13 cellular contexts compared by ENCODE assay signal in the genomic region with DNA sequence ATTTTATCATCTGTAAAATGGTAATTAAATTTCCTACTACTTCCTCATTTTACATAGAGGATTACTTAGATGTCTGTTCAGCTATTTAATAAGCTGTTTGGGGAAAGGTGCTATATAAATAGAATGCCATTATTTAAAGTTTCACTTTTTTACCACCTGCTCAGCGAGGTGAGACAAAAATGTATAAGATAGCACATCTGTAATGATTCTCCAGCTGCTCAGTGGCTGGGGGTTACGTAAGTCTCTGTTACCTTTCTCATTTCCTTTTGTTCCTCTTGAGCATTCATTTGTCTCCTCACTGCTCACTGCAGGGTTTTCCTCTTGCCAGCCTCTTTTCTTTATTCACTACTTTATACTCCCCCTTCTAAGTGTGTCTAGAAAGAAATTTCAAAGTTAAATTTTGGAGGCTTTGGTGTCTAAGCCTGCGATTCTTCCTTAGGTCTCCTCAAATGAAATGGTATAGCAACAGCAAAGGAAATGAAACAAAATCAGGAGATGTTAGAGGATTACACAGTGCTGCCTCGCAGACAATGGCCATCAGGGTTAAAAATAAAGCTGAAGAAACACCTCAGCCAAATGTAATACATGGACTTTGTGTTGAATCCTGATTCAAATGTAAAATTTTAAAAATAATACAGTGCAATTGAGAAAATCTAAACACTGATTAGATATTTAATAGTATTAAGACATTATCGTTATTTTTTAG. TPM values are rescaled to one million over a fixed set of nuclear protein-coding genes. Genes with fewer than 3 reads are reported as not detected.
DNase-seq lines count a peak whose midpoint lies in the region; ATAC-seq, FAIRE-seq and TF ChIP-seq lines count a peak whose summit lies in the region.
"Had no signal": no experiment of that assay in that cellular context is flagged by ENCODE, and none has a peak within 500 bp of the region (broad histone marks: within the 10 kb centered on the region; RNA-seq: fewer than 3 reads in every experiment).

No MANE protein-coding gene starts in this region.

- TF ChIP-seq POLR2A in H1 (IDR thresholded peaks at IDR 0.05; ENCODE audit: control extremely low read depth in 1 of 2, low read depth in 2 of 2, low read length in 2 of 2): no peak

- H3K56ac ChIP-seq in H1 (replicated peaks; ENCODE audit: insufficient read length, low read depth, low read length): no peak overlapping the region

- CTCF ChIA-PET in H1 (lab: Charles Lee; ENCODE audit: partially characterized antibody) (interaction anchor here (0.9 to 2.8 kb wide), 9 partner anchors 17 to 107 kb away, joined by 3 to 9 read pairs (median 6); no protein-coding TSS in a partner anchor), Calu3 (lab: Charles Lee) (interaction anchor here (1.3 kb wide), 1 partner anchor 11 kb away, joined by 5 read pairs; no protein-coding TSS in a partner anchor)
- CTCF ChIA-PET in activated CD4-positive, alpha-beta T cell treated with anti-CD3 and anti-CD28 coated beads for 36 hours (lab: Charles Lee): interaction anchor here (0.9 to 1.5 kb wide), 3 partner anchors 76 to 105 kb away, joined by 3 to 4 read pairs (median 4); no protein-coding TSS in a partner anchor

- H4K91ac ChIP-seq in H1 (replicated peaks; ENCODE audit: insufficient read length, low read length): no peak overlapping the region

- no peak overlapping the region for H2BK12ac ChIP-seq in H1 (ENCODE audit: low read depth, low read length)

- H3K4me3 ChIP-seq in H1 (ENCODE audit: extremely low read depth in 1 of 4, insufficient read depth in 2 of 4, low read depth in 3 of 4, low read length in 4 of 4): no peak overlapping the region
- H3K4me3 ChIP-seq: thoracic aorta had no signal

- H3K27me3 ChIP-seq in H1 (replicated peaks in 1 of 4; ENCODE audit: control insufficient read depth in 3 of 4, extremely low read depth in 1 of 4, insufficient read depth in 3 of 4, low read length in 3 of 4): 0 out of 7 replicates have a peak, but pooled peaks cover 0 to 1% (median 0%) of the 10 kb centered on the region in 4 experiments

- H3K9ac ChIP-seq in H1 (replicated peaks in 1 of 4; ENCODE audit: extremely low read depth in 1 of 4, low read depth in 3 of 4, low read length in 3 of 4): no peak overlapping the region

- H3K23ac ChIP-seq in H1 (ENCODE audit: insufficient read length): no peak overlapping the region

- TF ChIP-seq RAD21 in H1 (IDR thresholded peaks at IDR 0.05 in 1 of 2, conservative IDR thresholded peaks at IDR 0.05 in 1 of 2; ENCODE audit: low read depth in 2 of 2, low read length in 2 of 2): no peak

- H2AFZ ChIP-seq in H1 (ENCODE audit: low read length): no peak overlapping the region

- no peak for TF ChIP-seq EP300 in H1 (IDR thresholded peaks at IDR 0.05; ENCODE audit: borderline replicate concordance in 1 of 2, low read depth in 2 of 2, low read length in 2 of 2)

- no peak overlapping the region for H2AK5ac ChIP-seq in H1 (ENCODE audit: low read depth, low read length)

- H2BK120ac ChIP-seq in H1 (replicated peaks; ENCODE audit: low read depth, low read length): no peak overlapping the region

- no peak overlapping the region for H3K4me3 Mint-ChIP-seq in activated CD4-positive, alpha-beta T cell treated with anti-CD3 and anti-CD28 coated beads for 36 hours
- H3K4me3 Mint-ChIP-seq in Calu3 (ENCODE audit: low read depth, unreplicated experiment): no peak overlapping the region
- H3K4me3 Mint-ChIP-seq: activated naive CD4-positive, alpha-beta T cell treated with anti-CD3 and anti-CD28 coated beads, Interleukin-2, amount 50 U/mL, for 24 hours had no signal

- no peaks in the 10 kb centered on the region for H3K23me2 ChIP-seq in H1 (ENCODE audit: low read depth, low read length)

- DNase-seq in H1 (ENCODE audit: low read depth in 1 of 2, low spot score in 2 of 2) (no peak), SHP77 (lab: John Stamatoyannopoulos, UW) (no peak), Calu3 (no peak), NCI-H2227 treated with DMSO at 0.1 percent for 48 hours (lab: John Stamatoyannopoulos, UW) (no peak)
- no peak for DNase-seq in activated CD4-positive, alpha-beta T cell treated with anti-CD3 and anti-CD28 coated beads for 36 hours
- DNase-seq: activated CD4-positive, CD25-positive, alpha-beta regulatory T cell; stimulated activated CD4-positive, alpha-beta T cell treated with anti-CD3 and anti-CD28 coated beads, Interleukin-2, amount 100 ng/mL, for 48 hours had no signal

- H3K4me1 ChIP-seq in H1 (replicated peaks in 1 of 4; ENCODE audit: control insufficient read depth in 3 of 4, insufficient read depth in 4 of 4, low read length in 3 of 4): peaks cover 0 to 4% (median 3%) of the 10 kb centered on the region in 4 experiments; a peak in 3 of 7 replicates

- no peak overlapping the region for H3K4me2 ChIP-seq in H1 (ENCODE audit: insufficient read depth in 1 of 2, low read depth in 2 of 2, low read length in 2 of 2)

- H3K18ac ChIP-seq in H1 (ENCODE audit: extremely low read depth, low read length): no peak overlapping the region

- H3K4me1 Mint-ChIP-seq in activated CD4-positive, alpha-beta T cell treated with anti-CD3 and anti-CD28 coated beads for 36 hours: no peaks in the 10 kb centered on the region
- no peaks in the 10 kb centered on the region for H3K4me1 Mint-ChIP-seq in Calu3 (ENCODE audit: low read depth, unreplicated experiment)
- H3K4me1 Mint-ChIP-seq: activated naive CD4-positive, alpha-beta T cell treated with anti-CD3 and anti-CD28 coated beads, Interleukin-2, amount 50 U/mL, for 24 hours had no signal

- no peak overlapping the region for H4K8ac ChIP-seq in H1 (ENCODE audit: extremely low read depth, insufficient read depth, low read length)

- BruUV-seq in Calu3 (replicated peaks; lab: Mats Ljungman, UMichigan): no TSS peak

- intact Hi-C loops in activated CD4-positive, alpha-beta T cell treated with anti-CD3 and anti-CD28 coated beads for 36 hours (cut with DNase I, micrococcal nuclease): no loop called here
- intact Hi-C loops in Calu3 (cut with micrococcal nuclease; ENCODE audit: unreplicated experiment): loop anchor here (5.0 kb wide), 1 partner anchor 105 kb away; no protein-coding TSS in a partner anchor

- no peaks in the 10 kb centered on the region for H3K36me3 ChIP-seq in H1 (ENCODE audit: control insufficient read depth in 2 of 4, insufficient read depth in 4 of 4, low read length in 3 of 4)
- H3K36me3 ChIP-seq: thoracic aorta had no signal

- no peaks in the 10 kb centered on the region for H3K36me3 Mint-ChIP-seq in activated CD4-positive, alpha-beta T cell treated with anti-CD3 and anti-CD28 coated beads for 36 hours (ENCODE audit: low read depth)
- H3K36me3 Mint-ChIP-seq in Calu3 (ENCODE audit: insufficient read depth, unreplicated experiment): no peaks in the 10 kb centered on the region
- H3K36me3 Mint-ChIP-seq: activated naive CD4-positive, alpha-beta T cell treated with anti-CD3 and anti-CD28 coated beads, Interleukin-2, amount 50 U/mL, for 24 hours had no signal

- no peak for TF ChIP-seq CTCF in H1 (IDR thresholded peaks at IDR 0.05; ENCODE audit: control extremely low read depth in 1 of 3, insufficient read depth in 1 of 3, low read depth in 1 of 3, low read length in 3 of 3)
- no peak for TF ChIP-seq CTCF in Calu3 (IDR thresholded peaks at IDR 0.05; ENCODE audit: unreplicated experiment)

- H3K4ac ChIP-seq in H1 (replicated peaks; ENCODE audit: insufficient read length, low read depth, low read length): no peak overlapping the region

- no peaks in the 10 kb centered on the region for H3K9me3 ChIP-seq in H1 (ENCODE audit: insufficient read depth in 2 of 2, low read depth in 1 of 2, low read length in 1 of 2)
- H3K9me3 ChIP-seq: thoracic aorta had no signal

- no peak overlapping the region for H4K5ac ChIP-seq in H1 (ENCODE audit: insufficient read length, low read depth, low read length)

- H3K27ac Mint-ChIP-seq in activated CD4-positive, alpha-beta T cell treated with anti-CD3 and anti-CD28 coated beads for 36 hours: no peak overlapping the region
- H3K27ac Mint-ChIP-seq in Calu3 (ENCODE audit: unreplicated experiment): no peak overlapping the region
- H3K27ac Mint-ChIP-seq: activated naive CD4-positive, alpha-beta T cell treated with anti-CD3 and anti-CD28 coated beads, Interleukin-2, amount 50 U/mL, for 24 hours had no signal

- H2BK15ac ChIP-seq in H1 (ENCODE audit: low read length): no peak overlapping the region

- H3K27ac ChIP-seq in H1 (ENCODE audit: low read depth, low read length): no peak overlapping the region
- H3K27ac ChIP-seq: thoracic aorta had no signal

- ATAC-seq in GM18909 (IDR thresholded peaks at IDR 0.05; ENCODE audit: poor library complexity, unreplicated experiment) (peak; percentile 90), GM21717 (IDR thresholded peaks at IDR 0.05; ENCODE audit: unreplicated experiment) (peak; percentile 90), HG03342 (IDR thresholded peaks at IDR 0.05; ENCODE audit: unreplicated experiment) (peak; percentile 93)
- ATAC-seq in activated CD4-positive, alpha-beta T cell treated with anti-CD3 and anti-CD28 coated beads for 36 hours: no peak

- H3K79me2 ChIP-seq in H1 (ENCODE audit: control insufficient read depth in 1 of 2, insufficient read depth in 2 of 2, low read length in 2 of 2): no peaks in the 10 kb centered on the region

- FAIRE-seq in H1 (lab: Jason Lieb, UNC): no peak
- FAIRE-seq: G401.6 had no signal

- 86% methylated on average over 5 of the region's 5 CpGs; no CpG with 5 or more reads in 1 of the 2 experiments for WGBS in H1 (ENCODE audit: extremely low coverage in 1 of 2, insufficient coverage in 1 of 2, insufficient read length in 1 of 2, insufficient replicate concordance in 2 of 2, low coverage in 1 of 2, low lambda C conversion rate in 2 of 2, missing lambda C conversion rate in 1 of 2), 2 experiments

- POLR2A ChIA-PET in H1 (lab: Charles Lee; ENCODE audit: partially characterized antibody): interaction anchor here (0.7 to 1.5 kb wide), 2 partner anchors 12 to 61 kb away, joined by 3 to 5 read pairs; no protein-coding TSS in a partner anchor
- POLR2A ChIA-PET in activated CD4-positive, alpha-beta T cell treated with anti-CD3 and anti-CD28 coated beads for 36 hours (lab: Charles Lee): no interaction called here

- H3K79me1 ChIP-seq in H1 (ENCODE audit: low read depth, low read length): no peaks in the 10 kb centered on the region

- no peaks in the 10 kb centered on the region for H4K20me1 ChIP-seq in H1 (replicated peaks in 1 of 2; ENCODE audit: control insufficient read depth in 1 of 2, insufficient read depth in 2 of 2, low read length in 2 of 2)

- no peaks in the 10 kb centered on the region for H3K9me3 Mint-ChIP-seq in activated CD4-positive, alpha-beta T cell treated with anti-CD3 and anti-CD28 coated beads for 36 hours (ENCODE audit: low read depth)
- no peaks in the 10 kb centered on the region for H3K9me3 Mint-ChIP-seq in Calu3 (ENCODE audit: low read depth, unreplicated experiment)
- H3K9me3 Mint-ChIP-seq: activated naive CD4-positive, alpha-beta T cell treated with anti-CD3 and anti-CD28 coated beads, Interleukin-2, amount 50 U/mL, for 24 hours had no signal

- no peak overlapping the region for H3K14ac ChIP-seq in H1 (ENCODE audit: insufficient read length)

- H3K27me3 Mint-ChIP-seq in activated CD4-positive, alpha-beta T cell treated with anti-CD3 and anti-CD28 coated beads for 36 hours: peaks cover 14% of the 10 kb centered on the region
- H3K27me3 Mint-ChIP-seq in Calu3 (ENCODE audit: unreplicated experiment): peaks cover 49% of the 10 kb centered on the region
- H3K27me3 Mint-ChIP-seq: activated naive CD4-positive, alpha-beta T cell treated with anti-CD3 and anti-CD28 coated beads, Interleukin-2, amount 50 U/mL, for 24 hours had no signal

- no peak overlapping the region for H2BK5ac ChIP-seq in H1 (ENCODE audit: low read depth, low read length)

- H2BK20ac ChIP-seq in H1 (ENCODE audit: low read length): no peak overlapping the region

RNA-seq across cellular contexts. Expression of a gene that starts 6.8 kb away (rescaled TPM):
- total RNA-seq in H1 (2021; fragmentation: NEBNext Ultra II Directional; extraction: Animal tissue kit (Norgen Biotek cat#: 25700)): 0.13 and 0.29 TPM in 2 replicates
- 0.16 and 0.23 TPM in 2 replicates for polyA plus RNA-seq in H1 (2011; rRNA removed)
- polyA plus RNA-seq in H1 (2011; cell fraction: cytosol; rRNA removed): 0.18 TPM
- 0.11 TPM for polyA plus RNA-seq in H1 (2011; cell fraction: nucleus; rRNA removed)
- 0.10 to 0.42 TPM (median 0.17 TPM) in 4 replicates for polyA plus RNA-seq in H1 (2012, experiment 1 of 2)
- 0.04 TPM for polyA plus RNA-seq in H1 (2012, experiment 2 of 2)
- polyA plus RNA-seq in H1 (2013, experiment 1 of 2): 0.06 TPM
- polyA plus RNA-seq in H1 (2013, experiment 2 of 2): 0.04 TPM
- 0.79 and 0.88 TPM in 2 replicates for polyA minus RNA-seq in H1 (2011; rRNA and poly(A)+ RNA removed)
- polyA minus RNA-seq in H1 (2011; cell fraction: cytosol; rRNA and poly(A)+ RNA removed): 0.37 TPM
- 0.60 TPM for polyA minus RNA-seq in H1 (2011; cell fraction: nucleus; rRNA and poly(A)+ RNA removed)
- not detected for total RNA-seq in activated CD4-positive, alpha-beta T cell treated with anti-CD3 and anti-CD28 coated beads for 36 hours
- total RNA-seq in Calu3 (2022): not detected in 2 replicates
- total RNA-seq: thoracic aorta had no signal
